ENCODE assay signal across 23 cellular contexts in the genomic region with DNA sequence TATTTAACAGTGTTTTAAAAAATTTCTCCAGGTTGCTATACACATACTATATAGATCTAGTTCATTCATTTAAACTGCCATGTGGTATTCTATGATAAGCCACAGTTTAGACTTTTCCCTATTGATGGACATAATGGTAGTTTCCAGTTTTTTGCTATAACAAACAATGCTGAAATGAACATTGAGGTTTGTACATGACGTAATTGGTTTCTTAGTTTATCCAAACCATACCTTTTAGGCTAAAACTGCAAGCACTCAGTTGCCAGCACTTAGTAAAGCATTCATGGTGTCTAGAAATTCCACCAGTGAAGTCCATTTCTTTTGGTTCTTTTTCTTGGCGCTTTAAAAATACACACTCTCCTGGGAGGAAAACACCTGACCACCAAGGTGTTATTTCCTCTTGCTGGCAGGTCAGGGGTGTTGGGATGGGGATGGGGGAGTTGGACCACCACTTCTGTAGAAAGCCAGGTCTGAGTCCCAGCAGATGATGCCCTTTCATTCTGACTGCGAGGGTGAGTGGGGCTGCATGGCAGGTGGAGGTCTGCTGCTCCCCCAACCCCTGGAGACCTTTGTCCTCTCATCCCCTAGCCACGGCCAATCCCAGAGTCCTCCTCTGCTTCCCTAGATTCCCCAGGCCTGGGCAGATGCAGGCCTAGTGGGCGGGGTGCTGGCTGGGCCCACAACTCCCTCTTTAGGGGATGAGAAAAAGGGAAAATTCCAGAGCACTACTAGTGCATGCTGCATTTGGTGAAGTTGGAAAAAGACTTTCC. TPM values are rescaled to one million over a fixed set of nuclear protein-coding genes. Genes with fewer than 3 reads are reported as not detected.
DNase-seq lines count a peak whose midpoint lies in the region; FAIRE-seq and TF ChIP-seq lines count a peak whose summit lies in the region.
"Had no signal": no experiment of that assay in that cellular context is flagged by ENCODE, and none has a peak within 500 bp of the region (broad histone marks: within the 10 kb centered on the region; RNA-seq: fewer than 3 reads in every experiment).

No MANE protein-coding gene starts in this region.

- H3K36me3 ChIP-seq in right atrium auricular region (no peaks in the 10 kb centered on the region), left ventricle myocardium inferior (no peaks in the 10 kb centered on the region), SJCRH30 (no peaks in the 10 kb centered on the region)
- H3K36me3 ChIP-seq: BLaER1 had no signal

- TF ChIP-seq CTCF in right atrium auricular region (IDR thresholded peaks at IDR 0.05), result no peak
- TF ChIP-seq CTCF in left ventricle myocardium inferior (IDR thresholded peaks at IDR 0.05; ENCODE audit: borderline replicate concordance), result no peak
- TF ChIP-seq CTCF in osteocyte (IDR thresholded peaks at IDR 0.05), result no peak

- H3K27ac Mint-ChIP-seq in osteocyte (ENCODE audit: unreplicated experiment), result no peak overlapping the region
- H3K27ac Mint-ChIP-seq: B cell; CD4-positive, CD25-positive, alpha-beta regulatory T cell; CD8-positive, alpha-beta T cell had no signal

- H3K27me3 Mint-ChIP-seq in osteocyte (ENCODE audit: unreplicated experiment), result no peaks in the 10 kb centered on the region

- DNase-seq in right atrium auricular region (ENCODE audit: low spot score) (peak; percentile 50), left ventricle myocardium inferior (no peak), SJCRH30 (no peak), osteocyte (ENCODE audit: extremely low spot score, unreplicated experiment) (peak; percentile 79), COR-L47 (lab: John Stamatoyannopoulos, UW) (no peak), H54 (ENCODE audit: insufficient read length, low spot score) (no peak), NCI-H1048 (lab: John Stamatoyannopoulos, UW) (no peak)
- DNase-seq: CD4-positive, CD25-positive, alpha-beta regulatory T cell; CD8-positive, alpha-beta T cell; DMS 273 treated with DMSO at 0.1 percent for 48 hours; DMS79; EL; GDM1; GOT3; HCEC 1CT had no signal

- no peaks in the 10 kb centered on the region for H3K27me3 ChIP-seq in right atrium auricular region
- H3K27me3 ChIP-seq in left ventricle myocardium inferior (ENCODE audit: low read depth), result no peaks in the 10 kb centered on the region
- no peaks in the 10 kb centered on the region for H3K27me3 ChIP-seq in SJCRH30
- H3K27me3 ChIP-seq: BLaER1 had no signal

- no peak for FAIRE-seq in H54 (lab: Jason Lieb, UNC)
- FAIRE-seq: A204.1, D721Med, GM12891 had no signal

- H3K4me3 Mint-ChIP-seq in osteocyte (ENCODE audit: unreplicated experiment), result no peak overlapping the region
- H3K4me3 Mint-ChIP-seq: B cell; CD4-positive, CD25-positive, alpha-beta regulatory T cell; CD8-positive, alpha-beta T cell had no signal

- H3K36me3 Mint-ChIP-seq in osteocyte (ENCODE audit: unreplicated experiment), result peaks cover 7% of the 10 kb centered on the region
- H3K36me3 Mint-ChIP-seq: CD4-positive, CD25-positive, alpha-beta regulatory T cell; CD8-positive, alpha-beta T cell had no signal

- H3K9me3 ChIP-seq in right atrium auricular region (no peaks in the 10 kb centered on the region), left ventricle myocardium inferior (replicated peaks) (no peaks in the 10 kb centered on the region), SJCRH30 (replicated peaks) (0 out of 2 replicates have a peak, but pooled peaks cover 3% of the 10 kb centered on the region)
- H3K9me3 ChIP-seq: BLaER1 had no signal

- H3K4me1 ChIP-seq in right atrium auricular region, result no peaks in the 10 kb centered on the region
- no peaks in the 10 kb centered on the region for H3K4me1 ChIP-seq in left ventricle myocardium inferior
- H3K4me1 ChIP-seq in SJCRH30, result peaks cover 42% of the 10 kb centered on the region
- H3K4me1 ChIP-seq: BLaER1 had no signal

- H3K9me3 Mint-ChIP-seq in osteocyte (ENCODE audit: unreplicated experiment), result no peaks in the 10 kb centered on the region
- H3K9me3 Mint-ChIP-seq: CD4-positive, CD25-positive, alpha-beta regulatory T cell; CD8-positive, alpha-beta T cell had no signal

- intact Hi-C loops in left ventricle myocardium inferior (cut with micrococcal nuclease), result no loop called here

- no peak overlapping the region for H3K27ac ChIP-seq in right atrium auricular region
- H3K27ac ChIP-seq in left ventricle myocardium inferior (replicated peaks), result no peak overlapping the region
- peak overlapping the region; percentile 98 for H3K27ac ChIP-seq in SJCRH30
- H3K27ac ChIP-seq: 22Rv1, BLaER1, C4-2B had no signal

- H3K4me1 Mint-ChIP-seq in osteocyte (ENCODE audit: unreplicated experiment), result no peaks in the 10 kb centered on the region
- H3K4me1 Mint-ChIP-seq: B cell; CD4-positive, CD25-positive, alpha-beta regulatory T cell had no signal

- no peak for TF ChIP-seq POLR2A in H54 (IDR thresholded peaks at IDR 0.05; ENCODE audit: low read depth, low read length)

- H3K4me3 ChIP-seq in right atrium auricular region, result no peak overlapping the region
- H3K4me3 ChIP-seq in left ventricle myocardium inferior, result no peak overlapping the region
- H3K4me3 ChIP-seq in SJCRH30, result peak overlapping the region; percentile 43
- H3K4me3 ChIP-seq: BLaER1 had no signal

RNA-seq across cellular contexts. Expression of a gene that starts 41.1 kb away (rescaled TPM):
- not detected for total RNA-seq in right atrium auricular region
- not detected for total RNA-seq in left ventricle myocardium inferior
- total RNA-seq in SJCRH30 (2014; rRNA removed; shearing (Covaris generic)), result 0.15 TPM in 1 of 2 replicates, not detected in the other
- total RNA-seq in osteocyte, result 0.75 TPM in 1 of 2 replicates, not detected in the other
- total RNA-seq: B cell; CD4-positive, CD25-positive, alpha-beta regulatory T cell; H7 had no signal

Comparison
In these comparisons a context has a peak if more than half of its experiments do, and no peak if none do; other contexts are left out.
1. DNase-seq: peak in right atrium auricular region (single experiment) and osteocyte (single experiment); none in left ventricle myocardium inferior (single experiment), SJCRH30 (0 of 2), COR-L47 (single experiment), H54 (single experiment) and NCI-H1048 (single experiment).